13 cellular contexts compared by ENCODE assay signal in genomic region chr4:85780664-85781063, GRCh38.
DNase-seq lines count a peak whose midpoint lies in the region; ATAC-seq, FAIRE-seq and TF ChIP-seq lines count a peak whose summit lies in the region.
"Had no signal": no experiment of that assay in that cellular context is flagged by ENCODE, and none has a peak within 500 bp of the region (broad histone marks: within the 10 kb centered on the region; RNA-seq: fewer than 3 reads in every experiment).

No MANE protein-coding gene starts in this region.

- H3K4me1 ChIP-seq in spleen: peaks cover 20 to 86% (median 43%) of the 10 kb centered on the region in 6 donors
- H3K4me1 ChIP-seq: BE2C had no signal

- DNase-seq in RPMI8226 (peak; percentile 30), spleen (no peak), foreskin fibroblast (no peak), middle frontal gyrus (ENCODE audit: extremely low spot score, low spot score) (no peak)
- DNase-seq in activated effector memory CD4-positive, alpha-beta T cell treated with Interleukin-2 at 50 U/mL for 16 hours: no peak
- DNase-seq: activated CD8-positive, alpha-beta memory T cell treated with anti-CD3 and anti-CD28 coated beads, Interleukin-2, amount 50 U/mL, for 4 hours; BE2C; NCI-H1105 treated with DMSO at 0.1 percent for 48 hours; posterior cingulate gyrus had no signal

- H3K9me3 ChIP-seq in spleen: no peaks in the 10 kb centered on the region
- H3K9me3 ChIP-seq: BE2C had no signal

- no peaks in the 10 kb centered on the region for H3K27me3 ChIP-seq in spleen (replicated peaks in 1 of 7)
- H3K27me3 ChIP-seq: BE2C had no signal

- no peak for TF ChIP-seq POLR2A in spleen (IDR thresholded peaks at IDR 0.05)

- intact Hi-C loops in spleen (cut with DNase I; ENCODE audit: low total_unique reads): no loop called here

- ATAC-seq in GM18502 (IDR thresholded peaks at IDR 0.05; ENCODE audit: poor library complexity, unreplicated experiment) (peak; percentile 26), HG02798 (IDR thresholded peaks at IDR 0.05; ENCODE audit: poor library complexity, unreplicated experiment) (peak; percentile 22)

- no peaks in the 10 kb centered on the region for H3K36me3 ChIP-seq in spleen
- H3K36me3 ChIP-seq: BE2C had no signal

- H3K27ac ChIP-seq in spleen: peak overlapping the region in 1 of 8 donors; percentile 4
- H3K27ac ChIP-seq: SK-N-MC had no signal

- 52 to 89% (median 76%) methylated on average over 3 of the region's 3 CpGs for WGBS in spleen, 5 donors

- TF ChIP-seq CTCF in spleen (IDR thresholded peaks at IDR 0.05 in 8 of 11, conservative IDR thresholded peaks at IDR 0.05 in 3 of 11) (no peak), foreskin fibroblast (IDR thresholded peaks at IDR 0.05; ENCODE audit: low read depth, low read length) (no peak)

- FAIRE-seq in islet of Langerhans (lab: Jason Lieb, UNC): peak; percentile 70

- H3K4me3 ChIP-seq in spleen (no peak overlapping the region), foreskin fibroblast (ENCODE audit: low read depth in 1 of 2, low read length in 2 of 2) (peak overlapping the region in 1 of 2 donors; percentile 54)
- H3K4me3 ChIP-seq: SK-N-MC had no signal
